Comparison of ENCODE assay signal across 8 cellular contexts in the genomic region with DNA sequence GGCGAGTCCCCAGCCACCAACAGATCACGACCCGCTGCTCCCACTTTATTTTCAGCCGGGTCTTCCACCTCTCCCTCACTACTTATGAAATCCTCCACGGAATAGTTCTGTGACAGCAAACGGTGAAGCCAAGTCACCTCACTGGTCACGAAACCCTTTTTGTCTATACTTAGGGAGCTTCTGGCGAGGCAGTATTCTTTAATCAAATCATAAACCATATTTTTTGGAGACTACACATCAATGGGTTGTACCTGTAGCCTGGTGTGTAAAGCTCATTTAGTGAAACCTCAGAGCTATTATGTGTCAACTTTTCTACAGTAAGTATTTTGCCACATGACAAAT. TPM values are rescaled to one million over a fixed set of nuclear protein-coding genes. Genes with fewer than 3 reads are reported as not detected.
DNase-seq lines count a peak whose midpoint lies in the region; ATAC-seq, FAIRE-seq and TF ChIP-seq lines count a peak whose summit lies in the region.

No MANE protein-coding gene starts in this region.

- H3K36me3 Mint-ChIP-seq in activated CD8-positive, alpha-beta T cell treated with anti-CD3 and anti-CD28 coated beads, Interleukin-2, amount 10 ng/mL, durations not matched to agents 7 days and 5 days (ENCODE audit: low read depth) = peaks cover 19% of the 10 kb centered on the region
- H3K36me3 Mint-ChIP-seq in nephron progenitor cell (ENCODE audit: low read depth) = peaks cover 7% of the 10 kb centered on the region

- peaks cover 23% of the 10 kb centered on the region for H3K4me1 Mint-ChIP-seq in activated CD8-positive, alpha-beta T cell treated with anti-CD3 and anti-CD28 coated beads, Interleukin-2, amount 10 ng/mL, durations not matched to agents 7 days and 5 days (ENCODE audit: low read depth)
- peaks cover 19% of the 10 kb centered on the region for H3K4me1 Mint-ChIP-seq in nephron progenitor cell

- peak overlapping the region; percentile 94 for H3K27ac ChIP-seq in WERI-Rb-1
- peak overlapping the region; percentile 86 to 89 for H3K27ac ChIP-seq in small intestine (ENCODE audit: low read depth in 1 of 2, low read length in 1 of 2)

- H3K9me3 ChIP-seq in WERI-Rb-1 (ENCODE audit: severe bottlenecking) (peaks cover 2% of the 10 kb centered on the region), small intestine (ENCODE audit: control insufficient read depth, low read depth) (no peaks in the 10 kb centered on the region)

- no peak for ATAC-seq in HG02973 (IDR thresholded peaks at IDR 0.05; ENCODE audit: unreplicated experiment)
- ATAC-seq in activated CD8-positive, alpha-beta T cell treated with anti-CD3 and anti-CD28 coated beads, Interleukin-2, amount 10 ng/mL, durations not matched to agents 7 days and 5 days = no peak

- no peak for TF ChIP-seq CTCF in GM10266 (IDR thresholded peaks at IDR 0.05; ENCODE audit: control insufficient read depth, insufficient read depth, low read depth, missing control alignments)
- no peak for TF ChIP-seq CTCF in WERI-Rb-1 (IDR thresholded peaks at IDR 0.05; ENCODE audit: low read depth, low read length)
- no peak for TF ChIP-seq CTCF in nephron progenitor cell (IDR thresholded peaks at IDR 0.05)

- H3K9me3 Mint-ChIP-seq in activated CD8-positive, alpha-beta T cell treated with anti-CD3 and anti-CD28 coated beads, Interleukin-2, amount 10 ng/mL, durations not matched to agents 7 days and 5 days (ENCODE audit: insufficient read depth) = no peaks in the 10 kb centered on the region
- H3K9me3 Mint-ChIP-seq in nephron progenitor cell = peaks cover 3% of the 10 kb centered on the region

- peak overlapping the region; percentile 86 for H3K4me3 ChIP-seq in WERI-Rb-1 (ENCODE audit: low read depth, low read length)
- H3K4me3 ChIP-seq in iPS-11a (ENCODE audit: low read depth, low read length) = peak overlapping the region; percentile 62
- H3K4me3 ChIP-seq in small intestine (ENCODE audit: low read depth in 1 of 2, low read length in 2 of 2) = peak overlapping the region; percentile 58 to 66

- DNase-seq in GM10266 (ENCODE audit: extremely low spot score) = peak; percentile 8
- no peak for DNase-seq in WERI-Rb-1
- DNase-seq in small intestine = no peak
- DNase-seq in activated CD8-positive, alpha-beta T cell treated with anti-CD3 and anti-CD28 coated beads, Interleukin-2, amount 10 ng/mL, durations not matched to agents 7 days and 5 days = no peak
- no peak for DNase-seq in nephron progenitor cell
- DNase-seq in kidney tubule cell (ENCODE audit: low spot score) = no peak

- FAIRE-seq in small intestine (lab: Jason Lieb, UNC) = no peak

- peaks cover 32% of the 10 kb centered on the region for H3K36me3 ChIP-seq in WERI-Rb-1
- no peaks in the 10 kb centered on the region for H3K36me3 ChIP-seq in small intestine (ENCODE audit: control insufficient read depth in 2 of 2, insufficient read depth in 2 of 2, low read length in 2 of 2)

- H3K27me3 ChIP-seq in WERI-Rb-1 (ENCODE audit: insufficient read depth, low read depth, severe bottlenecking) (no peaks in the 10 kb centered on the region), small intestine (ENCODE audit: control insufficient read depth in 2 of 2, insufficient read depth in 2 of 2, low read length in 2 of 2) (no peaks in the 10 kb centered on the region)

- H3K4me1 ChIP-seq in small intestine (ENCODE audit: control insufficient read depth in 2 of 2, insufficient read depth in 1 of 2, low read depth in 1 of 2, low read length in 1 of 2) = no peaks in the 10 kb centered on the region

- no peak overlapping the region for H3K27ac Mint-ChIP-seq in activated CD8-positive, alpha-beta T cell treated with anti-CD3 and anti-CD28 coated beads, Interleukin-2, amount 10 ng/mL, durations not matched to agents 7 days and 5 days
- H3K27ac Mint-ChIP-seq in nephron progenitor cell = no peak overlapping the region

- WGBS in small intestine, 3 donors = 0 to 1% (median 1%) methylated on average over 8 of the region's 8 CpGs

- H3K4me3 Mint-ChIP-seq in activated CD8-positive, alpha-beta T cell treated with anti-CD3 and anti-CD28 coated beads, Interleukin-2, amount 10 ng/mL, durations not matched to agents 7 days and 5 days = no peak overlapping the region
- H3K4me3 Mint-ChIP-seq in nephron progenitor cell = no peak overlapping the region

- no peaks in the 10 kb centered on the region for H3K27me3 Mint-ChIP-seq in activated CD8-positive, alpha-beta T cell treated with anti-CD3 and anti-CD28 coated beads, Interleukin-2, amount 10 ng/mL, durations not matched to agents 7 days and 5 days (ENCODE audit: low read depth)
- H3K27me3 Mint-ChIP-seq in nephron progenitor cell (ENCODE audit: low read depth, poor library complexity) = no peaks in the 10 kb centered on the region

- CTCF ChIA-PET in activated CD8-positive, alpha-beta T cell treated with anti-CD3 and anti-CD28 coated beads, Interleukin-2, amount 10 ng/mL, durations not matched to agents 7 days and 5 days (lab: Charles Lee) = interaction anchor here (0.8 to 1.9 kb wide), 6 partner anchors 10 to 143 kb away, joined by 4 to 9 read pairs (median 5); no protein-coding TSS in a partner anchor

- POLR2A ChIA-PET in activated CD8-positive, alpha-beta T cell treated with anti-CD3 and anti-CD28 coated beads, Interleukin-2, amount 10 ng/mL, durations not matched to agents 7 days and 5 days (lab: Charles Lee) = interaction anchor here (0.8 to 7.0 kb wide), 14 partner anchors 10 to 387 kb away, joined by 3 to 55 read pairs (median 4); a partner anchor contains a TSS

RNA-seq across cellular contexts. Expression of a gene that starts 0.8 kb away (rescaled TPM):
- 100 to 1,000 TPM; 167 to 627 (median 189) TPM for polyA plus RNA-seq in small intestine
- total RNA-seq in activated CD8-positive, alpha-beta T cell treated with anti-CD3 and anti-CD28 coated beads, Interleukin-2, amount 10 ng/mL, durations not matched to agents 7 days and 5 days = 100 to 1,000 TPM; 603 to 643 TPM

RNA-seq across cellular contexts. Expression of a gene that starts 4.5 kb away (rescaled TPM):
- polyA plus RNA-seq in small intestine = 10 to 100 TPM in 1 of 3 donors, 1 to 10 TPM in 2; 8.6 to 11.2 (median 8.7) TPM
- total RNA-seq in activated CD8-positive, alpha-beta T cell treated with anti-CD3 and anti-CD28 coated beads, Interleukin-2, amount 10 ng/mL, durations not matched to agents 7 days and 5 days = 10 to 100 TPM; 52.7 to 54.6 TPM

RNA-seq across cellular contexts. Expression of a gene that starts 56.7 kb away (rescaled TPM):
- 10 to 100 TPM; 48.9 to 96.6 (median 66.7) TPM for polyA plus RNA-seq in small intestine
- 10 to 100 TPM; 26.8 to 28.8 TPM for total RNA-seq in activated CD8-positive, alpha-beta T cell treated with anti-CD3 and anti-CD28 coated beads, Interleukin-2, amount 10 ng/mL, durations not matched to agents 7 days and 5 days
